ENCODE assay signal across 10 cellular contexts in the genomic region with DNA sequence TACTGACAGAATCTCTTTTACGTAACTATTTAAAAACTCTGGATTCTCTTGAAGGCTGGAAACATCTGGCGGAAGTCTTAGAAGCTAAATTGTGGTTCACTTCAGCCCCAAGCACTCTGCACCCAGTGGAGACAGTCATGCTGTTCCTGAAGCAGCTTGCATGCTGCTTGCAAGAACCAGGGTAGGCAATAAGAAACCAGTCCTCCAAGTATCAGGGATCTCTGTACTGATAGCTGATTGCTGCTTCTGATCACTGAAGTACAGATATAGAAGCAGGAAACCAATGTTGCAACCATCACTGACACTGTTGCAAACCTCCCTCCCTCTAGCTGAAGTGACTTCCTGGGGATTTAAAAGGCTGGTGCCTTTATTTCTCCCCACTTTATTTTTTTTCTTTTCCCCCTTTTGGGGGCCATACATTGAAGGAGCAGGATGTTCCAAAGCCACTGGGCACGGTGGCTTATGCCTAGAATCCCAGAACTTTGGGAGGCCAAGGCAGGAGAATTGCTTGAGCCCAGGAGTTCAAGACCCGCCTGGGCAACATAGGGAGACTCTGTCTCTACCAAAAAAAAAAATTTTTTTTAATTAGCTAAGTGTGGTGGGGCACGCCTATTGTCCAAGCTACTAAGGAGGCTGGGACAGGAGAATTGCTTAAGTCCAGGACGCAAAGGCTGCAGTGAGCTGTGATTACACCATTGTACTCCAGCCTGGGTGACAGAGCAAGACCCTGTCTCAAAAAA. TPM values are rescaled to one million over a fixed set of nuclear protein-coding genes. Genes with fewer than 3 reads are reported as not detected.
DNase-seq lines count a peak whose midpoint lies in the region; ATAC-seq lines count a peak whose summit lies in the region.
"Had no signal": no experiment of that assay in that cellular context is flagged by ENCODE, and none has a peak within 500 bp of the region (broad histone marks: within the 10 kb centered on the region; RNA-seq: fewer than 3 reads in every experiment).

No MANE protein-coding gene starts in this region.

- no peak overlapping the region for H3K4me3 Mint-ChIP-seq in activated T-cell treated with anti-CD3 and anti-CD28 coated beads, Interleukin-2, amount 50 U/mL, for 24 hours
- H3K4me3 Mint-ChIP-seq in activated T-helper 2 cell treated with anti-CD3 and anti-CD28 coated beads, Interferon-gamma antibody, Interleukin-2, Interleukin-4, amounts not matched to agents 10 μg/mL and 5 μg/mL and 100 μg/mL, durations not matched to agents 14 hours and 24 hours and 36 hours (ENCODE audit: low read depth): no peak overlapping the region

- 94 to 95% methylated on average over 6 of the region's 6 CpGs for WGBS in GM23248 (ENCODE audit: low coverage in 1 of 2, low lambda C conversion rate in 2 of 2, missing lambda C conversion rate in 2 of 2), 2 experiments

- no peaks in the 10 kb centered on the region for H3K9me2 ChIP-seq in GM23248 (ENCODE audit: insufficient read depth)

- H4K20me1 ChIP-seq in GM23248 (ENCODE audit: insufficient read depth): no peaks in the 10 kb centered on the region

- H3K36me3 ChIP-seq in GM23248 (ENCODE audit: low read depth): no peaks in the 10 kb centered on the region

- peak overlapping the region; percentile 82 for H3K27ac Mint-ChIP-seq in activated T-cell treated with anti-CD3 and anti-CD28 coated beads, Interleukin-2, amount 50 U/mL, for 24 hours
- peak overlapping the region; percentile 66 for H3K27ac Mint-ChIP-seq in activated T-helper 2 cell treated with anti-CD3 and anti-CD28 coated beads, Interferon-gamma antibody, Interleukin-2, Interleukin-4, amounts not matched to agents 10 μg/mL and 5 μg/mL and 100 μg/mL, durations not matched to agents 14 hours and 24 hours and 36 hours

- H3K4me2 ChIP-seq in GM23248 (ENCODE audit: unreplicated experiment): no peak overlapping the region

- H3F3A ChIP-seq in GM23248 (ENCODE audit: insufficient read depth): no peaks in the 10 kb centered on the region

- no peak overlapping the region for H3K9ac ChIP-seq in GM23248

- peaks cover 23% of the 10 kb centered on the region for H3K36me3 Mint-ChIP-seq in activated T-cell treated with anti-CD3 and anti-CD28 coated beads, Interleukin-2, amount 50 U/mL, for 24 hours (ENCODE audit: low read depth)
- H3K36me3 Mint-ChIP-seq in activated T-helper 2 cell treated with anti-CD3 and anti-CD28 coated beads, Interferon-gamma antibody, Interleukin-2, Interleukin-4, amounts not matched to agents 10 μg/mL and 5 μg/mL and 100 μg/mL, durations not matched to agents 14 hours and 24 hours and 36 hours (ENCODE audit: low read depth): peaks cover 38% of the 10 kb centered on the region

- no peaks in the 10 kb centered on the region for H3K27me3 ChIP-seq in GM23248 (replicated peaks; ENCODE audit: insufficient read depth)

- H3K9me3 ChIP-seq in GM23248 (ENCODE audit: low read depth): no peaks in the 10 kb centered on the region
- H3K9me3 ChIP-seq: thoracic aorta had no signal

- no peaks in the 10 kb centered on the region for H3K4me1 ChIP-seq in GM23248 (ENCODE audit: insufficient read depth)

- H3K79me2 ChIP-seq in GM23248 (ENCODE audit: insufficient read depth): no peaks in the 10 kb centered on the region

- peak; percentile 63 for ATAC-seq in HG03354 (IDR thresholded peaks at IDR 0.05; ENCODE audit: poor library complexity, severe bottlenecking, unreplicated experiment)
- ATAC-seq in sciatic nerve: peak; percentile 68

- H3K27ac ChIP-seq in GM23248: no peak overlapping the region
- H3K27ac ChIP-seq: thoracic aorta had no signal

- H3K27me3 Mint-ChIP-seq in activated T-cell treated with anti-CD3 and anti-CD28 coated beads, Interleukin-2, amount 50 U/mL, for 24 hours: no peaks in the 10 kb centered on the region
- H3K27me3 Mint-ChIP-seq in activated T-helper 2 cell treated with anti-CD3 and anti-CD28 coated beads, Interferon-gamma antibody, Interleukin-2, Interleukin-4, amounts not matched to agents 10 μg/mL and 5 μg/mL and 100 μg/mL, durations not matched to agents 14 hours and 24 hours and 36 hours (ENCODE audit: low read depth): no peaks in the 10 kb centered on the region

- no peaks in the 10 kb centered on the region for H3K9me3 Mint-ChIP-seq in activated T-cell treated with anti-CD3 and anti-CD28 coated beads, Interleukin-2, amount 50 U/mL, for 24 hours
- H3K9me3 Mint-ChIP-seq in activated T-helper 2 cell treated with anti-CD3 and anti-CD28 coated beads, Interferon-gamma antibody, Interleukin-2, Interleukin-4, amounts not matched to agents 10 μg/mL and 5 μg/mL and 100 μg/mL, durations not matched to agents 14 hours and 24 hours and 36 hours: peaks cover 18% of the 10 kb centered on the region

- no peak overlapping the region for H2AFZ ChIP-seq in GM23248

- no peak overlapping the region for H3K4me3 ChIP-seq in GM23248
- H3K4me3 ChIP-seq: lung, thoracic aorta had no signal

- peaks cover 26% of the 10 kb centered on the region for H3K4me1 Mint-ChIP-seq in activated T-cell treated with anti-CD3 and anti-CD28 coated beads, Interleukin-2, amount 50 U/mL, for 24 hours (ENCODE audit: low read depth)
- peaks cover 22% of the 10 kb centered on the region for H3K4me1 Mint-ChIP-seq in activated T-helper 2 cell treated with anti-CD3 and anti-CD28 coated beads, Interferon-gamma antibody, Interleukin-2, Interleukin-4, amounts not matched to agents 10 μg/mL and 5 μg/mL and 100 μg/mL, durations not matched to agents 14 hours and 24 hours and 36 hours (ENCODE audit: low read depth)

- intact Hi-C loops in activated T-helper 2 cell treated with anti-CD3 and anti-CD28 coated beads, Interferon-gamma antibody, Interleukin-2, Interleukin-4, amounts not matched to agents 10 μg/mL and 5 μg/mL and 100 μg/mL, durations not matched to agents 14 hours and 24 hours and 36 hours (cut with micrococcal nuclease): no loop called here
- intact Hi-C loops in sciatic nerve (cut with DNase I): no loop called here

- in situ Hi-C loops in GM23248 (cut with MboI): no loop called here

- no peak for DNase-seq in activated T-cell treated with anti-CD3 and anti-CD28 coated beads, Interleukin-2, amount 50 U/mL, for 24 hours
- no peak for DNase-seq in activated T-cell treated with anti-CD3 and anti-CD28 coated beads, Interleukin-2, amount 50 U/mL, for 48 hours
- peak; percentile 20 for DNase-seq in activated T-helper 2 cell treated with anti-CD3 and anti-CD28 coated beads, Interferon-gamma antibody, Interleukin-2, Interleukin-4, amounts not matched to agents 10 μg/mL and 5 μg/mL and 100 μg/mL, durations not matched to agents 14 hours and 24 hours and 36 hours (ENCODE audit: low spot score)
- DNase-seq in sciatic nerve (ENCODE audit: low spot score) (no peak), GM23248 (no peak), cerebellar nuclear complex (lab: John Stamatoyannopoulos, UW) (no peak), islet precursor cell (no peak)

RNA-seq across cellular contexts. Expression of gene SPCS1, which starts 15.3 kb away (rescaled TPM):
- total RNA-seq in activated T-helper 2 cell treated with anti-CD3 and anti-CD28 coated beads, Interferon-gamma antibody, Interleukin-2, Interleukin-4, amounts not matched to agents 10 μg/mL and 5 μg/mL and 100 μg/mL, durations not matched to agents 14 hours and 24 hours and 36 hours: 124 and 125 TPM in 2 replicates
- total RNA-seq in sciatic nerve: 60.0 TPM
- total RNA-seq in GM23248 (2014; rRNA removed; shearing (Covaris generic)): 184 and 271 TPM in 2 replicates
- 366 and 369 TPM in 2 replicates for polyA plus RNA-seq in GM23248 (2016; fragmentation: Nextera tagmentation; extraction: Ambion mirVana)

RNA-seq across cellular contexts. Expression of gene GLT8D1, which starts 15.6 kb away (rescaled TPM):
- total RNA-seq in activated T-helper 2 cell treated with anti-CD3 and anti-CD28 coated beads, Interferon-gamma antibody, Interleukin-2, Interleukin-4, amounts not matched to agents 10 μg/mL and 5 μg/mL and 100 μg/mL, durations not matched to agents 14 hours and 24 hours and 36 hours: 37.6 and 38.7 TPM in 2 replicates
- 55.8 TPM for total RNA-seq in sciatic nerve
- total RNA-seq in GM23248 (2014; rRNA removed; shearing (Covaris generic)): 148 and 151 TPM in 2 replicates
- 140 and 149 TPM in 2 replicates for polyA plus RNA-seq in GM23248 (2016; fragmentation: Nextera tagmentation; extraction: Ambion mirVana)

RNA-seq across cellular contexts. Expression of gene GNL3, which starts 35.3 kb away (rescaled TPM):
- total RNA-seq in activated T-helper 2 cell treated with anti-CD3 and anti-CD28 coated beads, Interferon-gamma antibody, Interleukin-2, Interleukin-4, amounts not matched to agents 10 μg/mL and 5 μg/mL and 100 μg/mL, durations not matched to agents 14 hours and 24 hours and 36 hours: 226 and 235 TPM in 2 replicates
- 55.4 TPM for total RNA-seq in sciatic nerve
- 90.2 and 98.8 TPM in 2 replicates for total RNA-seq in GM23248 (2014; rRNA removed; shearing (Covaris generic))
- polyA plus RNA-seq in GM23248 (2016; fragmentation: Nextera tagmentation; extraction: Ambion mirVana): 95.3 and 108 TPM in 2 replicates

RNA-seq across cellular contexts. Expression of gene PBRM1, which starts 35.5 kb away (rescaled TPM):
- total RNA-seq in activated T-helper 2 cell treated with anti-CD3 and anti-CD28 coated beads, Interferon-gamma antibody, Interleukin-2, Interleukin-4, amounts not matched to agents 10 μg/mL and 5 μg/mL and 100 μg/mL, durations not matched to agents 14 hours and 24 hours and 36 hours: 60.4 and 66.3 TPM in 2 replicates
- total RNA-seq in sciatic nerve: 82.0 TPM
- total RNA-seq in GM23248 (2014; rRNA removed; shearing (Covaris generic)): 30.1 and 42.6 TPM in 2 replicates
- 53.5 and 60.3 TPM in 2 replicates for polyA plus RNA-seq in GM23248 (2016; fragmentation: Nextera tagmentation; extraction: Ambion mirVana)

RNA-seq across cellular contexts. Expression of gene NEK4, which starts 49.6 kb away (rescaled TPM):
- 26.7 and 27.6 TPM in 2 replicates for total RNA-seq in activated T-helper 2 cell treated with anti-CD3 and anti-CD28 coated beads, Interferon-gamma antibody, Interleukin-2, Interleukin-4, amounts not matched to agents 10 μg/mL and 5 μg/mL and 100 μg/mL, durations not matched to agents 14 hours and 24 hours and 36 hours
- 31.4 TPM for total RNA-seq in sciatic nerve
- 15.8 and 17.6 TPM in 2 replicates for total RNA-seq in GM23248 (2014; rRNA removed; shearing (Covaris generic))
- polyA plus RNA-seq in GM23248 (2016; fragmentation: Nextera tagmentation; extraction: Ambion mirVana): 8.4 and 8.7 TPM in 2 replicates
